ENCODE assay signal across 24 cellular contexts in genomic region chr12:63220921-63221320, GRCh38.
"Had no signal": no experiment of that assay in that cellular context is flagged by ENCODE, and none has a peak within 500 bp of the region (broad histone marks: within the 10 kb centered on the region; RNA-seq: fewer than 3 reads in every experiment).

No MANE protein-coding gene starts in this region.

- H3K27ac ChIP-seq: body of pancreas, foreskin keratinocyte, hepatocyte, left ventricle myocardium inferior, pancreas, psoas muscle, skin epidermis, thyroid gland, upper lobe of right lung had no signal

- H3K36me3 ChIP-seq: left ventricle myocardium inferior, pancreas, thyroid gland, upper lobe of right lung had no signal

- H3K9me3 ChIP-seq: left ventricle myocardium inferior, pancreas, psoas muscle, thyroid gland, upper lobe of right lung had no signal

- H2AFZ ChIP-seq: hepatocyte had no signal

- H3K4me3 ChIP-seq: body of pancreas, hepatocyte, left ventricle myocardium inferior, pancreas, psoas muscle, skin epidermis, thyroid gland, upper lobe of right lung had no signal

- H3K4me1 ChIP-seq: body of pancreas, foreskin keratinocyte, left ventricle myocardium inferior, pancreas, psoas muscle, thyroid gland, upper lobe of right lung had no signal

- ATAC-seq: activated CD8-positive, alpha-beta T cell treated with anti-CD3 and anti-CD28 coated beads, Interleukin-2, amount 10 ng/mL, durations not matched to agents 7 days and 5 days; activated naive CD8-positive, alpha-beta T cell treated with anti-CD3 and anti-CD28 coated beads, Interleukin-2, amount 50 U/mL, for 24 hours; body of pancreas; foreskin keratinocyte; pancreas; psoas muscle; right cardiac atrium; T-helper 17 cell; upper lobe of right lung had no signal

- H3K27me3 ChIP-seq: body of pancreas, foreskin keratinocyte, hepatocyte, thyroid gland, upper lobe of right lung had no signal

- H3K4me2 ChIP-seq: hepatocyte had no signal

- DNase-seq: activated CD4-positive, alpha-beta T cell treated with anti-CD3 and anti-CD28 coated beads, Interleukin-2, amount 10 ng/mL, durations not matched to agents 7 days and 5 days; activated CD4-positive, CD25-positive, alpha-beta regulatory T cell treated with anti-CD3 and anti-CD28 coated beads, Interleukin-2, amount 50 U/mL, for 72 hours; activated CD8-positive, alpha-beta T cell treated with anti-CD3 and anti-CD28 coated beads, Interleukin-2, amount 10 ng/mL, durations not matched to agents 7 days and 5 days; activated gamma-delta T cell; activated naive CD4-positive, alpha-beta T cell treated with anti-CD3 and anti-CD28 coated beads, Interleukin-2, amount 50 U/mL, for 16 hours; activated naive CD8-positive, alpha-beta T cell treated with anti-CD3 and anti-CD28 coated beads, Interleukin-2, amount 50 U/mL, for 24 hours; anterior cingulate cortex; body of pancreas; effector CD4-positive, alpha-beta T cell; erythroblast; foreskin keratinocyte; kidney glomerular epithelial cell; left ventricle myocardium inferior; nephron progenitor cell; pancreas; psoas muscle; right cardiac atrium; stimulated activated CD4-positive, alpha-beta T cell treated with anti-CD3 and anti-CD28 coated beads, Interleukin-1b, Interleukin-23, amount 100 ng/mL, for 48 hours; substantia nigra; T-helper 17 cell; thyroid gland; upper lobe of right lung had no signal
